ENCODE assay signal across 1 cellular context in genomic region chr9:95317119-95317892, GRCh38.
A peak's percentile ranks its signal among the peaks of the same experiment; 100 is the strongest.
TF ChIP-seq lines count a peak whose summit lies in the region.

Gene FANCC (minus strand): TSS chr9:95317709. CDS start chr9:95249291, 68,418 bp downstream.

TF ChIP-seq in HepG2, 621 proteins besides CTCF, POLR2A, EP300 and RAD21 (continued from another document and continues in another):
- TF ChIP-seq HOXA5 (CRISPR knock-in tag; IDR thresholded peaks at IDR 0.05) (0 out of 2 replicates have a peak, but pooled peaks have one; percentile 35), ZFX (CRISPR knock-in tag; IDR thresholded peaks at IDR 0.05; ENCODE audit: low read depth) (peak; percentile 86), ZNF619 (CRISPR knock-in tag; IDR thresholded peaks at IDR 0.05) (peak; percentile 70; the same call in 1 of the 2 replicates), HIVEP1 (CRISPR knock-in tag; IDR thresholded peaks at IDR 0.05) (peak; percentile 81), MED1 (CRISPR knock-in tag; IDR thresholded peaks at IDR 0.05) (peak; percentile 42), KMT2B (CRISPR knock-in tag; IDR thresholded peaks at IDR 0.05) (peak; percentile 95), ARHGAP35 (CRISPR knock-in tag; IDR thresholded peaks at IDR 0.05; ENCODE audit: borderline replicate concordance) (peak; percentile 74; the same call in 1 of the 2 replicates), TAF1 (CRISPR knock-in tag; IDR thresholded peaks at IDR 0.05) (peak; percentile 84), CREBL2 (CRISPR knock-in tag; IDR thresholded peaks at IDR 0.05; ENCODE audit: borderline replicate concordance) (no peak), ZNF558 (CRISPR knock-in tag; IDR thresholded peaks at IDR 0.05; ENCODE audit: borderline replicate concordance) (peak; percentile 32; the same call in 1 of the 2 replicates), NRL (CRISPR knock-in tag; IDR thresholded peaks at IDR 0.05; ENCODE audit: borderline replicate concordance) (peak; percentile 75; the same call in 1 of the 2 replicates), SRSF1 (optimal IDR thresholded peaks at IDR 0.05; ENCODE audit: low read depth, low read length) (peak; percentile 62), PBX3 (CRISPR knock-in tag; IDR thresholded peaks at IDR 0.05; ENCODE audit: borderline replicate concordance) (no peak), GTF3A (CRISPR knock-in tag; conservative IDR thresholded peaks at IDR 0.05) (no peak), CBX1 (IDR thresholded peaks at IDR 0.05; ENCODE audit: low read depth) (peak; percentile 33), RFX3 (CRISPR knock-in tag; IDR thresholded peaks at IDR 0.05) (no peak), HNF1B (CRISPR knock-in tag; IDR thresholded peaks at IDR 0.05) (peak; percentile 83), ZBTB25 (CRISPR knock-in tag; IDR thresholded peaks at IDR 0.05) (peak; percentile 80; the same call in 1 of the 2 replicates), TRIM22 (IDR thresholded peaks at IDR 0.05) (no peak), ZBTB49 (CRISPR knock-in tag; IDR thresholded peaks at IDR 0.05; ENCODE audit: borderline replicate concordance) (no peak), RXRA (CRISPR knock-in tag; IDR thresholded peaks at IDR 0.05) (peak; percentile 85; the same call in 1 of the 2 replicates), E2F5 (CRISPR knock-in tag; conservative IDR thresholded peaks at IDR 0.05) (peak; percentile 93), ZNF496 (CRISPR knock-in tag; IDR thresholded peaks at IDR 0.05; ENCODE audit: insufficient replicate concordance) (no peak), LBX2 (CRISPR knock-in tag; IDR thresholded peaks at IDR 0.05; ENCODE audit: borderline replicate concordance) (peak; percentile 41; the same call in 1 of the 2 replicates), ZNF615 (CRISPR knock-in tag; IDR thresholded peaks at IDR 0.05; ENCODE audit: borderline replicate concordance) (0 out of 2 replicates have a peak, but pooled peaks have one; percentile 46), KDM2A (CRISPR knock-in tag; IDR thresholded peaks at IDR 0.05; ENCODE audit: borderline replicate concordance, low read depth) (peak; percentile 84; the same call in 1 of the 2 replicates), EZH2 (conservative IDR thresholded peaks at IDR 0.05; ENCODE audit: low read depth, low read length) (no peak), ZNF841 (CRISPR knock-in tag; IDR thresholded peaks at IDR 0.05; ENCODE audit: borderline replicate concordance) (no peak), CREB1 (IDR thresholded peaks at IDR 0.05) (peak; percentile 74), CREB1 (CRISPR knock-in tag; IDR thresholded peaks at IDR 0.05) (peak; percentile 77; the same call in 1 of the 2 replicates), TFDP2 (CRISPR knock-in tag; IDR thresholded peaks at IDR 0.05) (peak; percentile 96), NAIF1 (CRISPR knock-in tag; IDR thresholded peaks at IDR 0.05; ENCODE audit: borderline replicate concordance) (peak; percentile 66; the same call in 1 of the 2 replicates), KDM5A (IDR thresholded peaks at IDR 0.05; ENCODE audit: borderline replicate concordance, low read length) (peak; percentile 77; the same call in 1 of the 2 replicates), PRMT3 (CRISPR knock-in tag; IDR thresholded peaks at IDR 0.05; ENCODE audit: borderline replicate concordance, low read depth) (no peak), ZNF331 (CRISPR knock-in tag; IDR thresholded peaks at IDR 0.05) (peak; percentile 30; the same call in 1 of the 2 replicates), ZNF772 (CRISPR knock-in tag; IDR thresholded peaks at IDR 0.05) (peak; percentile 69; the same call in 1 of the 2 replicates), NONO (IDR thresholded peaks at IDR 0.05) (no peak), NONO (CRISPR knock-in tag; conservative IDR thresholded peaks at IDR 0.05) (peak; percentile 66), SP4 (CRISPR knock-in tag; IDR thresholded peaks at IDR 0.05) (0 out of 2 replicates have a peak, but pooled peaks have one; percentile 26), ZNF281 (CRISPR knock-in tag; IDR thresholded peaks at IDR 0.05; ENCODE audit: borderline replicate concordance) (peak; percentile 44; the same call in 1 of the 2 replicates), ZNF124 (CRISPR knock-in tag; IDR thresholded peaks at IDR 0.05) (peak; percentile 47; the same call in 1 of the 2 replicates), HNF4G (IDR thresholded peaks at IDR 0.05; ENCODE audit: borderline replicate concordance, low read depth, low read length) (no peak), HNF4G (CRISPR knock-in tag; IDR thresholded peaks at IDR 0.05; ENCODE audit: borderline replicate concordance, low read depth) (no peak; the same call in 1 of the 2 replicates), MED13 (CRISPR knock-in tag; IDR thresholded peaks at IDR 0.05) (peak; percentile 71; the same call in 1 of the 2 replicates), TSC22D2 (CRISPR knock-in tag; IDR thresholded peaks at IDR 0.05; ENCODE audit: borderline replicate concordance) (peak; percentile 87; the same call in 1 of the 2 replicates), PHF8 (CRISPR knock-in tag; IDR thresholded peaks at IDR 0.05) (peak; percentile 96), NCOA2 (CRISPR knock-in tag; IDR thresholded peaks at IDR 0.05) (0 out of 2 replicates have a peak, but pooled peaks have one; percentile 23), CHCHD3 (CRISPR knock-in tag; IDR thresholded peaks at IDR 0.05) (no peak; the same call in 1 of the 2 replicates), SATB2 (CRISPR knock-in tag; IDR thresholded peaks at IDR 0.05) (no peak), BHLHE40 (IDR thresholded peaks at IDR 0.05; ENCODE audit: low read length) (peak; percentile 66; the same call in 1 of the 2 replicates), CBX5 (CRISPR knock-in tag; IDR thresholded peaks at IDR 0.05; ENCODE audit: borderline replicate concordance) (peak; percentile 43; the same call in 1 of the 2 replicates), NFYC (CRISPR knock-in tag; IDR thresholded peaks at IDR 0.05) (peak; percentile 54), ZSCAN31 (CRISPR knock-in tag; IDR thresholded peaks at IDR 0.05; ENCODE audit: low read depth) (peak; percentile 81; the same call in 1 of the 2 replicates), MED8 (CRISPR knock-in tag; IDR thresholded peaks at IDR 0.05; ENCODE audit: insufficient replicate concordance) (peak; percentile 64)
